ENCODE assay signal across 1 cellular context in the genomic region with DNA sequence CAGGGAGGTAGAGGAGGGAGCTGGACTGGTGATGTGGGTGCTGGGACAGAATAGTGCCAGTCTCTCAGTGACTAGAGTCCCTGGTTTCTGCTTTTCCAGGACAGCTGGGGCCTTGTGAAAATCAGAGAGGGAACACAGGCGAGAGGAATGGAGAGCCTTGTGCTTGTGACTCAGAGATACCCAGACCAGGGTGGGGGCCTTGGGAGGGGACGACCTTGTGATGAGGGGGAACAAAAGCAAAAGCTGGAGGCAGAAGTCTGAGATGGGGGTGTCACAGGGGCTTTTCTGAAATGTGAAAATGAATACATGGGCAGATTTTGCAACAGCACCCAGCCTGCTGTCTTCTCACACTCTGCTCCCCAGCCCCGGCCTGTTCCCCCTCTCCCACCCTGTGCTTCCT.
TF ChIP-seq lines count a peak whose summit lies in the region.

No MANE protein-coding gene starts in this region.

TF ChIP-seq in SK-N-SH treated with all-trans-retinoic acid at 6 μM for 48 hours, 23 proteins besides CTCF, POLR2A, EP300 and RAD21 (continued from another document):
- TF ChIP-seq ZC3H10 (CRISPR knock-in tag; IDR thresholded peaks at IDR 0.05) (no peak), CSDC2 (CRISPR knock-in tag; IDR thresholded peaks at IDR 0.05) (no peak), BACH2 (CRISPR knock-in tag; IDR thresholded peaks at IDR 0.05; ENCODE audit: borderline replicate concordance) (no peak), SNAI2 (CRISPR knock-in tag; IDR thresholded peaks at IDR 0.05) (no peak), RARB (CRISPR knock-in tag; IDR thresholded peaks at IDR 0.05) (no peak), ZNF8 (CRISPR knock-in tag; IDR thresholded peaks at IDR 0.05) (no peak), ZFP30 (CRISPR knock-in tag; IDR thresholded peaks at IDR 0.05) (no peak), ZFP3 (CRISPR knock-in tag; IDR thresholded peaks at IDR 0.05) (no peak), TOX (CRISPR knock-in tag; IDR thresholded peaks at IDR 0.05; ENCODE audit: borderline replicate concordance) (no peak)
